2 cellular contexts compared by ENCODE assay signal in the genomic region with DNA sequence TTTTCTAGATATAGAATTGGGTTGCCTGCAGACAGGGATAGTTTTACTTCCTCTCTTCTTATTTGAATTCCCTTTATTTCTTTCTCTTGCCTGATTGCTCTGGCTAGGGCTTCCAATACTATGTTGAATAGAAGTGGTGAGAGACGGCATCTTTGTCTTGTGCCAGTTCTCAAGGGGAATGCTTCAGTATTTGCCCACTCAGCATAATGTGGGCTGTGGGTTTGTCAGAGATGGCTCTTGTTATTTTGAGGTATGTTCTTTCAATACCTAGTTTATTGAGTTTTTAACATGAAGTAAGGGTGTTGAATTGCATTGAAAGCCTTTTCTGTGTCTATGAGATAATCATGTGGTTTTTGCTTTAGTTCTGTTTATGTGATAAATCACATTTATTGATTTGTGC.
A peak's percentile ranks its signal among the peaks of the same experiment; 100 is the strongest.
TF ChIP-seq lines count a peak whose summit lies in the region.

No MANE protein-coding gene starts in this region.

TF ChIP-seq in HepG2, 621 proteins besides CTCF, POLR2A, EP300 and RAD21:
- TF ChIP-seq, protein P1, sequence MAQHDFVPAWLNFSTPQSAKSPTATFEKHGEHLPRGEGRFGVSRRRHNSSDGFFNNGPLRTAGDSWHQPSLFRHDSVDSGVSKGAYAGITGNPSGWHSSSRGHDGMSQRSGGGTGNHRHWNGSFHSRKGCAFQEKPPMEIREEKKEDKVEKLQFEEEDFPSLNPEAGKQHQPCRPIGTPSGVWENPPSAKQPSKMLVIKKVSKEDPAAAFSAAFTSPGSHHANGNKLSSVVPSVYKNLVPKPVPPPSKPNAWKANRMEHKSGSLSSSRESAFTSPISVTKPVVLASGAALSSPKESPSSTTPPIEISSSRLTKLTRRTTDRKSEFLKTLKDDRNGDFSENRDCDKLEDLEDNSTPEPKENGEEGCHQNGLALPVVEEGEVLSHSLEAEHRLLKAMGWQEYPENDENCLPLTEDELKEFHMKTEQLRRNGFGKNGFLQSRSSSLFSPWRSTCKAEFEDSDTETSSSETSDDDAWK (CRISPR knock-in tag; IDR thresholded peaks at IDR 0.05) = no peak
- TF ChIP-seq MAFF (IDR thresholded peaks at IDR 0.05; ENCODE audit: low read depth, low read length) = peak; percentile 91
- TF ChIP-seq, protein P2, sequence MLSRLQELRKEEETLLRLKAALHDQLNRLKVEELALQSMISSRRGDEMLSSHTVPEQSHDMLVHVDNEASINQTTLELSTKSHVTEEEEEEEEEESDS (CRISPR knock-in tag; IDR thresholded peaks at IDR 0.05; ENCODE audit: borderline replicate concordance) = no peak
- no peak for TF ChIP-seq ISL2 (CRISPR knock-in tag; IDR thresholded peaks at IDR 0.05)
- no peak for TF ChIP-seq WIZ (CRISPR knock-in tag; IDR thresholded peaks at IDR 0.05)
- TF ChIP-seq MAFK (conservative IDR thresholded peaks at IDR 0.05 in 1 of 2, IDR thresholded peaks at IDR 0.05 in 1 of 2; ENCODE audit: low read length in 2 of 2) = peak; percentile 90 to 93
- TF ChIP-seq, protein P3, sequence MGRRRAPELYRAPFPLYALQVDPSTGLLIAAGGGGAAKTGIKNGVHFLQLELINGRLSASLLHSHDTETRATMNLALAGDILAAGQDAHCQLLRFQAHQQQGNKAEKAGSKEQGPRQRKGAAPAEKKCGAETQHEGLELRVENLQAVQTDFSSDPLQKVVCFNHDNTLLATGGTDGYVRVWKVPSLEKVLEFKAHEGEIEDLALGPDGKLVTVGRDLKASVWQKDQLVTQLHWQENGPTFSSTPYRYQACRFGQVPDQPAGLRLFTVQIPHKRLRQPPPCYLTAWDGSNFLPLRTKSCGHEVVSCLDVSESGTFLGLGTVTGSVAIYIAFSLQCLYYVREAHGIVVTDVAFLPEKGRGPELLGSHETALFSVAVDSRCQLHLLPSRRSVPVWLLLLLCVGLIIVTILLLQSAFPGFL (CRISPR knock-in tag; IDR thresholded peaks at IDR 0.05) = no peak
- no peak for TF ChIP-seq SOX13 (IDR thresholded peaks at IDR 0.05)
- no peak for TF ChIP-seq SOX13 (CRISPR knock-in tag; conservative IDR thresholded peaks at IDR 0.05 in 1 of 2, IDR thresholded peaks at IDR 0.05 in 1 of 2)
- TF ChIP-seq, protein P4, sequence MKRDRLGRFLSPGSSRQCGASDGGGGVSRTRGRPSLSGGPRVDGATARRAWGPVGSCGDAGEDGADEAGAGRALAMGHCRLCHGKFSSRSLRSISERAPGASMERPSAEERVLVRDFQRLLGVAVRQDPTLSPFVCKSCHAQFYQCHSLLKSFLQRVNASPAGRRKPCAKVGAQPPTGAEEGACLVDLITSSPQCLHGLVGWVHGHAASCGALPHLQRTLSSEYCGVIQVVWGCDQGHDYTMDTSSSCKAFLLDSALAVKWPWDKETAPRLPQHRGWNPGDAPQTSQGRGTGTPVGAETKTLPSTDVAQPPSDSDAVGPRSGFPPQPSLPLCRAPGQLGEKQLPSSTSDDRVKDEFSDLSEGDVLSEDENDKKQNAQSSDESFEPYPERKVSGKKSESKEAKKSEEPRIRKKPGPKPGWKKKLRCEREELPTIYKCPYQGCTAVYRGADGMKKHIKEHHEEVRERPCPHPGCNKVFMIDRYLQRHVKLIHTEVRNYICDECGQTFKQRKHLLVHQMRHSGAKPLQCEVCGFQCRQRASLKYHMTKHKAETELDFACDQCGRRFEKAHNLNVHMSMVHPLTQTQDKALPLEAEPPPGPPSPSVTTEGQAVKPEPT (CRISPR knock-in tag; IDR thresholded peaks at IDR 0.05; ENCODE audit: low read depth) = no peak

TF ChIP-seq in H1, 55 proteins besides CTCF, POLR2A, EP300 and RAD21:
- TF ChIP-seq SP1 (IDR thresholded peaks at IDR 0.05; ENCODE audit: low read depth, low read length) = no peak
- no peak for TF ChIP-seq CBX8 (IDR thresholded peaks at IDR 0.05; ENCODE audit: borderline replicate concordance, low read depth, low read length)
- TF ChIP-seq MAFK (IDR thresholded peaks at IDR 0.05; ENCODE audit: low read depth, low read length) = peak; percentile 51
